Comparison of ENCODE assay signal across 20 cellular contexts in the genomic region with DNA sequence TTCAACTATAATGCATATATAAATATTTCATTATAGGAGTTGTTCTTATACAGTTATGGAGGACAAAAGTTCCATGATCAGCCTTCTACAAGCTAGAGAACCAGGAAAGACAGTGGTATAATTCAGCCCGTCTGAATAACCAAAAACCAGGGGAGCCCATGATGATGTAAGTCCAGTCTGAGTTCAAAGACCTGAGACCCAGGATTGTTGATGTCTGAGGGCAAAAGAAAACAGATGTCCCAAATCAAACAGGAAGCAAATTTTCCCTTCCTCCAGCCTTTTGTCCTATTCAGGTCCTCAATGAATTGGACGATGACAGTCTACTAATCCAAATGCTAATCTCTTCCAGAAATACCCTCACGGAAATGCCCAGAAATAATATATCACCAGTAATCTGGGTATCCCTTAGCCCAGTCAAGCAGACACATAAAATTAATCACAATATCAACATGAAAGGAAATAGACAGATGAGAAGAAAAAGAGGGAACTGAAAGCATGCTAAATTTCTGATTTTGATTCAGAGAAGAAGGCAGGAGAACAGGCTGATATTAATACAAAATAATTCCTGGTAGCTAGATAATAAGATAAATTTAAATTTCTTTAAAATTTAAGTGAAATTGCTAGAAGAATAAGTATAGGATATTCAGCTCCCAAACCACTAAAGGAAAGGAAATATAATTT.
"Had no signal": no experiment of that assay in that cellular context is flagged by ENCODE, and none has a peak within 500 bp of the region (broad histone marks: within the 10 kb centered on the region; RNA-seq: fewer than 3 reads in every experiment).

No MANE protein-coding gene starts in this region.

- H3K27ac ChIP-seq: coronary artery, esophagus muscularis mucosa, left ventricle myocardium inferior, ovary, right lobe of liver, testis, transverse colon had no signal

- H3K9me3 ChIP-seq: ovary, right lobe of liver, testis, transverse colon had no signal

- H3K27me3 ChIP-seq: esophagus muscularis mucosa, ovary, right lobe of liver, testis, transverse colon had no signal

- ATAC-seq: activated CD8-positive, alpha-beta T cell treated with anti-CD3 and anti-CD28 coated beads for 36 hours; activated naive CD4-positive, alpha-beta T cell treated with anti-CD3 and anti-CD28 coated beads, Interleukin-2, amount 50 U/mL, for 72 hours; stimulated activated naive CD8-positive, alpha-beta T cell treated with anti-CD3 and anti-CD28 coated beads, Interleukin-15, Interleukin-2, amounts not matched to agents 100 U/mL and 50 U/mL, for 24 hours had no signal

- DNase-seq: activated B cell treated with CpG ODN at 0.5 μM for 24 hours; activated CD4-positive, alpha-beta T cell treated with anti-CD3 and anti-CD28 coated beads, Interleukin-2, amount 50 U/mL, for 1 hour; activated CD8-positive, alpha-beta T cell treated with anti-CD3 and anti-CD28 coated beads for 36 hours; activated T-cell treated with anti-CD3 and anti-CD28 coated beads, Interleukin-2, amount 50 U/mL, for 48 hours; foreskin melanocyte; left ventricle myocardium inferior; ovary; right lobe of liver; stimulated activated CD4-positive, alpha-beta T cell treated with anti-CD3 and anti-CD28 coated beads, Interleukin-12 subunit alpha, Interleukin-12 subunit beta, amount 100 ng/mL, for 4 hours; stimulated activated CD4-positive, alpha-beta T cell treated with anti-CD3 and anti-CD28 coated beads, Interleukin-4, amount 100 ng/mL, for 1 hour; stimulated activated naive CD8-positive, alpha-beta T cell treated with anti-CD3 and anti-CD28 coated beads, Interleukin-15, Interleukin-2, amounts not matched to agents 100 U/mL and 50 U/mL, for 24 hours; T-helper 2 cell; testis; transverse colon had no signal

- H3K27ac Mint-ChIP-seq: activated B cell treated with CpG ODN at 0.5 μM for 24 hours; activated CD8-positive, alpha-beta T cell treated with anti-CD3 and anti-CD28 coated beads for 36 hours; activated naive CD4-positive, alpha-beta T cell treated with anti-CD3 and anti-CD28 coated beads, Interleukin-2, amount 50 U/mL, for 72 hours; activated T-helper 2 cell treated with anti-CD3 and anti-CD28 coated beads, Interferon-gamma antibody, Interleukin-2, Interleukin-4, amounts not matched to agents 10 μg/mL and 5 μg/mL and 100 μg/mL, durations not matched to agents 14 hours and 24 hours and 36 hours; nephron; progenitor cell of endocrine pancreas had no signal

- H3K4me3 Mint-ChIP-seq: activated B cell treated with CpG ODN at 0.5 μM for 24 hours; activated CD8-positive, alpha-beta T cell treated with anti-CD3 and anti-CD28 coated beads for 36 hours; nephron had no signal

- H3K27me3 Mint-ChIP-seq: activated B cell treated with CpG ODN at 0.5 μM for 24 hours had no signal

- H3K4me1 ChIP-seq: left ventricle myocardium inferior, right lobe of liver, testis had no signal

- H3K36me3 ChIP-seq: esophagus muscularis mucosa, left ventricle myocardium inferior, ovary, right lobe of liver, transverse colon had no signal

- H3K36me3 Mint-ChIP-seq: activated naive CD4-positive, alpha-beta T cell treated with anti-CD3 and anti-CD28 coated beads, Interleukin-2, amount 50 U/mL, for 72 hours had no signal

- H3K4me3 ChIP-seq: coronary artery, esophagus muscularis mucosa, left ventricle myocardium inferior, ovary, right lobe of liver, testis, transverse colon had no signal

- H3K9me3 Mint-ChIP-seq: activated CD8-positive, alpha-beta T cell treated with anti-CD3 and anti-CD28 coated beads for 36 hours; activated T-helper 2 cell treated with anti-CD3 and anti-CD28 coated beads, Interferon-gamma antibody, Interleukin-2, Interleukin-4, amounts not matched to agents 10 μg/mL and 5 μg/mL and 100 μg/mL, durations not matched to agents 14 hours and 24 hours and 36 hours had no signal

- H3K4me1 Mint-ChIP-seq: activated B cell treated with CpG ODN at 0.5 μM for 24 hours had no signal
